22 cellular contexts compared by ENCODE assay signal in the genomic region with DNA sequence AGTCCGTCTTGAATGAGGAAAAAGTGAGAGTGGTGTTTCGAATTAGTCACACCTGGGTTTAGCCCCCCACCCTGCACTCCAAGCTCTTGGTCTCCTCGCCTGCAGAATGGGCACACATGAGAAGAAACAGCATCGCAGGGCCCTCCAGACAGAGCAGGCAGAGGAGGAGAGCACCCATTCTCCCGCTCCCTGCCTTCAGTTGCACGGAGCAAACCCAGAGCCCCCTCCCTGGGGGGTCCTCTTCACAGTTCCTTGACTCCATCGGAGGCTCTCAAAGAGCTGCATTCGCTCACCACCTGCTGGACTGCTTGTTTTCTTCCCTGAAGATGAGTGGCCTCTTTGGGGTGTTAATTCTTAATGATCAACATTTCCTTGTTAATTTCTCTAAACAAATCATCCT. TPM values are rescaled to one million over a fixed set of nuclear protein-coding genes. Genes with fewer than 3 reads are reported as not detected.
DNase-seq lines count a peak whose midpoint lies in the region; ATAC-seq and TF ChIP-seq lines count a peak whose summit lies in the region.
"Had no signal": no experiment of that assay in that cellular context is flagged by ENCODE, and none has a peak within 500 bp of the region (broad histone marks: within the 10 kb centered on the region; RNA-seq: fewer than 3 reads in every experiment).

No MANE protein-coding gene starts in this region.

- H3K27me3 ChIP-seq in RWPE2 (ENCODE audit: insufficient read depth, poor library complexity, severe bottlenecking) = no peaks in the 10 kb centered on the region
- H3K27me3 ChIP-seq in endodermal cell (ENCODE audit: control insufficient read depth, insufficient read depth, low read length, poor library complexity, severe bottlenecking) = no peaks in the 10 kb centered on the region
- H3K27me3 ChIP-seq in thymus (ENCODE audit: control insufficient read depth, insufficient read depth) = no peaks in the 10 kb centered on the region

- DNase-seq in activated naive CD4-positive, alpha-beta T cell treated with anti-CD3 and anti-CD28 coated beads for 36 hours = no peak
- DNase-seq in activated naive CD4-positive, alpha-beta T cell (lab: John Stamatoyannopoulos, UW) = no peak
- peak; percentile 46 for DNase-seq in RWPE2 (ENCODE audit: low spot score)
- peak; percentile 50 for DNase-seq in endodermal cell
- DNase-seq in LoVo (ENCODE audit: low spot score) = no peak
- DNase-seq: activated CD4-positive, alpha-beta T cell treated with anti-CD3 and anti-CD28 coated beads, Interleukin-2, amount 50 U/mL, for 1 hour; effector CD4-positive, alpha-beta T cell; heart right ventricle; NCI-H1105 treated with DMSO at 0.1 percent for 48 hours; NCI-H226; SHP77 treated with DMSO at 0.1 percent for 48 hours; T-helper 9 cell had no signal

- H3K36me3 Mint-ChIP-seq in activated naive CD4-positive, alpha-beta T cell treated with anti-CD3 and anti-CD28 coated beads for 36 hours (ENCODE audit: low read depth) = peaks cover 22% of the 10 kb centered on the region
- peaks cover 8% of the 10 kb centered on the region for H3K36me3 Mint-ChIP-seq in endodermal cell (ENCODE audit: low read depth)
- H3K36me3 Mint-ChIP-seq: activated naive CD4-positive, alpha-beta T cell treated with anti-CD3 and anti-CD28 coated beads, Interleukin-2, amount 50 U/mL, for 24 hours had no signal

- TF ChIP-seq CTCF in RWPE2 (IDR thresholded peaks at IDR 0.05; ENCODE audit: poor library complexity, severe bottlenecking) = no peak
- no peak for TF ChIP-seq CTCF in endodermal cell (conservative IDR thresholded peaks at IDR 0.05)

- peaks cover 36% of the 10 kb centered on the region for H3K4me1 Mint-ChIP-seq in activated naive CD4-positive, alpha-beta T cell treated with anti-CD3 and anti-CD28 coated beads for 36 hours (ENCODE audit: low read depth)
- H3K4me1 Mint-ChIP-seq in endodermal cell = no peaks in the 10 kb centered on the region

- H3K4me3 Mint-ChIP-seq in activated naive CD4-positive, alpha-beta T cell treated with anti-CD3 and anti-CD28 coated beads for 36 hours = no peak overlapping the region
- no peak overlapping the region for H3K4me3 Mint-ChIP-seq in endodermal cell

- H3K27ac ChIP-seq in RWPE2 (ENCODE audit: poor library complexity, severe bottlenecking) (no peak overlapping the region), endodermal cell (ENCODE audit: low read depth, low read length) (no peak overlapping the region), thymus (ENCODE audit: low read depth) (peak overlapping the region; percentile 50)
- H3K27ac ChIP-seq: parathyroid adenoma had no signal

- no peak overlapping the region for H3K9ac ChIP-seq in endodermal cell (ENCODE audit: extremely low read depth, low read length, poor library complexity, severe bottlenecking)
- H3K9ac ChIP-seq: parathyroid adenoma had no signal

- CTCF ChIA-PET in activated naive CD4-positive, alpha-beta T cell treated with anti-CD3 and anti-CD28 coated beads for 36 hours (lab: Charles Lee) = interaction anchor here (0.8 to 1.5 kb wide), 4 partner anchors 9 to 23 kb away, joined by 3 to 13 read pairs (median 3); no protein-coding TSS in a partner anchor

- H3K9me3 Mint-ChIP-seq in activated naive CD4-positive, alpha-beta T cell treated with anti-CD3 and anti-CD28 coated beads for 36 hours = no peaks in the 10 kb centered on the region
- H3K9me3 Mint-ChIP-seq in endodermal cell = no peaks in the 10 kb centered on the region
- H3K9me3 Mint-ChIP-seq: activated naive CD4-positive, alpha-beta T cell treated with anti-CD3 and anti-CD28 coated beads, Interleukin-2, amount 50 U/mL, for 24 hours had no signal

- H3K4me3 ChIP-seq in RWPE2 (ENCODE audit: severe bottlenecking) = no peak overlapping the region
- no peak overlapping the region for H3K4me3 ChIP-seq in endodermal cell (ENCODE audit: low read length)
- H3K4me3 ChIP-seq in thymus (ENCODE audit: low read length) = no peak overlapping the region
- H3K4me3 ChIP-seq: mucosa of descending colon, smooth muscle cell, stomach had no signal

- H3K27ac Mint-ChIP-seq in activated naive CD4-positive, alpha-beta T cell treated with anti-CD3 and anti-CD28 coated beads for 36 hours = peak overlapping the region; percentile 56
- H3K27ac Mint-ChIP-seq in endodermal cell = no peak overlapping the region

- H3K4me1 ChIP-seq in RWPE2 (ENCODE audit: insufficient read depth, poor library complexity, severe bottlenecking) (no peaks in the 10 kb centered on the region), endodermal cell (ENCODE audit: control insufficient read depth, insufficient read depth, low read length) (no peaks in the 10 kb centered on the region), thymus (ENCODE audit: control insufficient read depth, insufficient read depth, low read length) (peaks cover 10% of the 10 kb centered on the region)
- H3K4me1 ChIP-seq: parathyroid adenoma had no signal

- ATAC-seq in RWPE2 (ENCODE audit: low read depth) = no peak
- no peak for ATAC-seq in HG02642 (IDR thresholded peaks at IDR 0.05; ENCODE audit: poor library complexity, unreplicated experiment)
- ATAC-seq: heart right ventricle, mucosa of descending colon had no signal

- H3K9me3 ChIP-seq in RWPE2 (ENCODE audit: severe bottlenecking) (no peaks in the 10 kb centered on the region), endodermal cell (ENCODE audit: control insufficient read depth, low read length) (no peaks in the 10 kb centered on the region), thymus (ENCODE audit: control insufficient read depth) (no peaks in the 10 kb centered on the region)
- H3K9me3 ChIP-seq: heart right ventricle, mucosa of descending colon, stomach had no signal

- 71 to 79% methylated on average over 4 to 8 of the region's 8 CpGs for WGBS in endodermal cell (ENCODE audit: insufficient coverage in 1 of 2, insufficient read length in 1 of 2), 2 experiments
- 91% methylated on average over 8 of the region's 8 CpGs for WGBS in thymus

- H3K36me3 ChIP-seq in RWPE2 (ENCODE audit: low read depth) (no peaks in the 10 kb centered on the region; the same call in 1 of the 2 replicates), endodermal cell (ENCODE audit: control insufficient read depth, insufficient read depth, low read length) (no peaks in the 10 kb centered on the region), thymus (ENCODE audit: control insufficient read depth, insufficient read depth) (peaks cover 25% of the 10 kb centered on the region)

- H3K27me3 Mint-ChIP-seq in activated naive CD4-positive, alpha-beta T cell treated with anti-CD3 and anti-CD28 coated beads for 36 hours (ENCODE audit: low read depth) = no peaks in the 10 kb centered on the region
- H3K27me3 Mint-ChIP-seq in endodermal cell (ENCODE audit: insufficient read depth) = peaks cover 5% of the 10 kb centered on the region
- H3K27me3 Mint-ChIP-seq: activated naive CD4-positive, alpha-beta T cell treated with anti-CD3 and anti-CD28 coated beads, Interleukin-2, amount 50 U/mL, for 24 hours had no signal

- intact Hi-C loops in activated naive CD4-positive, alpha-beta T cell treated with anti-CD3 and anti-CD28 coated beads for 36 hours (cut with micrococcal nuclease) = no loop called here

RNA-seq across cellular contexts. Expression of a gene that starts 5.1 kb away (rescaled TPM):
- 10 to 100 TPM; 37.8 to 43.1 TPM for total RNA-seq in activated naive CD4-positive, alpha-beta T cell treated with anti-CD3 and anti-CD28 coated beads for 36 hours
- total RNA-seq in endodermal cell = not detected
- polyA plus RNA-seq in endodermal cell (2013, experiment 1 of 2) = not detected
- not detected for polyA plus RNA-seq in endodermal cell (2013, experiment 2 of 2)
- 41.9 TPM for polyA plus RNA-seq in thymus
- total RNA-seq: bronchial epithelial cell, fibroblast of lung, kidney epithelial cell, smooth muscle cell had no signal
- polyA plus RNA-seq: fibroblast of lung had no signal

RNA-seq across cellular contexts. Expression of a gene that starts 38.4 kb away (rescaled TPM):
- 10 to 100 TPM; 46.9 to 50.9 TPM for total RNA-seq in activated naive CD4-positive, alpha-beta T cell treated with anti-CD3 and anti-CD28 coated beads for 36 hours
- total RNA-seq in endodermal cell = 10 to 100 TPM; 60.2 to 65.6 TPM
- 76.8 TPM for polyA plus RNA-seq in endodermal cell (2013, experiment 1 of 2)
- polyA plus RNA-seq in endodermal cell (2013, experiment 2 of 2) = 70.0 TPM
- polyA plus RNA-seq in thymus = 53.4 TPM

Comparison
In these comparisons a context has a peak if more than half of its experiments do, and no peak if none do; other contexts are left out.
1. DNase-seq: peak in RWPE2 (single experiment) and endodermal cell (single experiment); none in activated naive CD4-positive, alpha-beta T cell treated with anti-CD3 and anti-CD28 coated beads for 36 hours (single experiment), activated naive CD4-positive, alpha-beta T cell (0 of 4) and LoVo (single experiment).
2. RNA of a gene that starts 5.1 kb away (total RNA-seq): 37.8 to 43.1 TPM in activated naive CD4-positive, alpha-beta T cell treated with anti-CD3 and anti-CD28 coated beads for 36 hours; not detected in endodermal cell; every median in the first group is over 10 times any median in the second.